In the genomic region with DNA sequence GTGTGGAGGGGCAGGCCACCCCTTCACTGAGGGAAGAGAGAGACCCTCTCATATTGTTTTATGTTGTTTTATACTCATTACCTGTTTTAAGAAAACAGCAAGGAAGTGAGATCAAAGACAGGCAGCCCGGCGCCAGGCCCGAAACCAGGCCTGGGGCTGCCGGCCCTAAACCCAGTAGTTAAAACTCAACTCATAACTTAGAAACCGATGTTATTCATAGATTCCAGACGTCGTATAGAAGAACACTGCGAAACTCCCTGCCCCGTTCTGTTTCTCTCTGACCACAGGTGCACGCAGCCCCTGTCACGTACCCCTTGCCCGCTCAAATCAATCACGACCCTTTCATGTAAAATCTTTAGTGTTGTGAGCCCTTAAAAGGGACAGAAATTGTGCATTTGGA, we compare ENCODE assay signal across 4 cellular contexts. TPM values are rescaled to one million over a fixed set of nuclear protein-coding genes. Genes with fewer than 3 reads are reported as not detected.
"Had no signal": no experiment of that assay in that cellular context is flagged by ENCODE, and none has a peak within 500 bp of the region (broad histone marks: within the 10 kb centered on the region; RNA-seq: fewer than 3 reads in every experiment).

No MANE protein-coding gene starts in this region.

RNA-seq across cellular contexts. Expression of gene CRLF2, which starts 40.5 kb away (rescaled TPM):
- total RNA-seq: activated B cell treated with CpG ODN at 0.5 μM for 24 hours; activated CD8-positive, alpha-beta memory T cell treated with anti-CD3 and anti-CD28 coated beads for 36 hours; cardiac muscle cell; RPMI7951 had no signal
- polyA plus RNA-seq: cardiac muscle cell had no signal
